ENCODE assay signal across 5 cellular contexts in genomic region chr17:37896961-37897360, GRCh38. TPM values are rescaled to one million over a fixed set of nuclear protein-coding genes. Genes with fewer than 3 reads are reported as not detected.
"Had no signal": no experiment of that assay in that cellular context is flagged by ENCODE, and none has a peak within 500 bp of the region (broad histone marks: within the 10 kb centered on the region; RNA-seq: fewer than 3 reads in every experiment).

No MANE protein-coding gene starts in this region.

RNA-seq across cellular contexts. Expression of gene TBC1D3K, which starts 27.3 kb away (rescaled TPM):
- total RNA-seq: HepG2, HT-29, IMR-90, K562 had no signal
- polyA plus RNA-seq: HepG2, IgD-negative memory B cell, IMR-90 had no signal
